In the genomic region with DNA sequence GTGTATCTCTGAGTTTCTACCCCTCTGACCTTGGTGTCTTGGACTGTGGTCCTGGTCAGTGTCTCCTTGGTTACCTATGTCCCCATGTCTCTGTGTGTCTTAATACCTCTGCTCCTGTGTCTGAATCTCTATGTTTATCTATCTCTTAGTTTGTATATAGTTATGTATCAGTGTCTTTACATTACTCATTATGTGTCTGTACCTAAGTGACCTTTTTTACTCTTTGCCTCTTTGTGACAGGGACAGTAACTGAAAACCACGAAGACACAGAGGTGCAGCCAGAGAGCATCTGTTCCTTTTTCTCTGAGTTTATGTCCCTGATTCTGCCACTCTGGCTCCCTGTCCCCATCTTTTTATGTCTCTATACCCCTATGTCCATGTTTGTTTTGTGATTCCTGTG, we compare ENCODE assay signal across 31 cellular contexts. TPM values are rescaled to one million over a fixed set of nuclear protein-coding genes. Genes with fewer than 3 reads are reported as not detected.
"Had no signal": no experiment of that assay in that cellular context is flagged by ENCODE, and none has a peak within 500 bp of the region (broad histone marks: within the 10 kb centered on the region; RNA-seq: fewer than 3 reads in every experiment).

No MANE protein-coding gene starts in this region.

- H3K4me1 ChIP-seq: left lung, lower lobe of right lung, pancreas, right atrium auricular region, right lobe of liver, stomach, testis, tibial artery, uterus had no signal

- ATAC-seq: left colon; left lung; lower lobe of right lung; naive thymus-derived CD8-positive, alpha-beta T cell; right lobe of liver; stimulated activated naive CD8-positive, alpha-beta T cell treated with anti-CD3 and anti-CD28 coated beads, Interleukin-15, Interleukin-2, amounts not matched to agents 100 U/mL and 50 U/mL, for 24 hours had no signal

- H3K36me3 ChIP-seq: left lung, lower lobe of right lung, pancreas, right atrium auricular region, right lobe of liver, stomach, tibial artery, uterus had no signal

- H3K4me3 ChIP-seq: left lung, lower lobe of right lung, pancreas, right atrium auricular region, right lobe of liver, skin epidermis, stomach, testis, tibial artery, uterus had no signal

- DNase-seq: hypothalamus; immature natural killer cell; kidney; left colon; left lung; lower lobe of right lung; mammary epithelial cell; mesenchymal stem cell; naive thymus-derived CD8-positive, alpha-beta T cell; nucleus accumbens; pancreas; right lobe of liver; stimulated activated CD4-positive, alpha-beta T cell treated with anti-CD3 and anti-CD28 coated beads, Interleukin-12 subunit alpha, Interleukin-12 subunit beta, amount 100 ng/mL, for 4 hours; stimulated activated CD4-positive, alpha-beta T cell treated with anti-CD3 and anti-CD28 coated beads, Interleukin-15, amount 100 ng/mL, for 24 hours; stimulated activated CD4-positive, alpha-beta T cell treated with anti-CD3 and anti-CD28 coated beads, Interleukin-2, amount 100 ng/mL, for 24 hours; stimulated activated CD4-positive, alpha-beta T cell treated with anti-CD3 and anti-CD28 coated beads, Interleukin-4, amount 100 ng/mL, for 24 hours; stimulated activated CD8-positive, alpha-beta memory T cell treated with anti-CD3 and anti-CD28 coated beads, Interleukin-4, amount 100 ng/mL, for 48 hours; stimulated activated naive CD8-positive, alpha-beta T cell treated with anti-CD3 and anti-CD28 coated beads, Interleukin-15, Interleukin-2, amounts not matched to agents 100 U/mL and 50 U/mL, for 24 hours; stomach; testis; tibial artery; uterus had no signal

- H3K27me3 ChIP-seq: left lung, right atrium auricular region, right lobe of liver, testis, tibial artery, uterus had no signal

- H3K27ac ChIP-seq: left lung, lower lobe of right lung, pancreas, right atrium auricular region, right lobe of liver, skin epidermis, stomach, testis, tibial artery, uterus had no signal

- H3K9me3 ChIP-seq: left lung, lower lobe of right lung, pancreas, right atrium auricular region, right lobe of liver, stomach, testis, tibial artery, uterus had no signal

RNA-seq across cellular contexts. Expression of a gene that starts 49.4 kb away (rescaled TPM):
- total RNA-seq: kidney; left colon; left lung; liver; lower lobe of right lung; mammary epithelial cell; mucosa of gallbladder; naive thymus-derived CD8-positive, alpha-beta T cell; osteoblast; pancreas; posterior vena cava; pulmonary artery endothelial cell; renal cortical epithelial cell; right atrium auricular region; right lobe of liver; stomach; ureter; uterus had no signal
- polyA plus RNA-seq: immature natural killer cell; liver; mammary epithelial cell; naive thymus-derived CD8-positive, alpha-beta T cell; pancreas; stomach had no signal
